Comparison of ENCODE assay signal across 8 cellular contexts in the genomic region with DNA sequence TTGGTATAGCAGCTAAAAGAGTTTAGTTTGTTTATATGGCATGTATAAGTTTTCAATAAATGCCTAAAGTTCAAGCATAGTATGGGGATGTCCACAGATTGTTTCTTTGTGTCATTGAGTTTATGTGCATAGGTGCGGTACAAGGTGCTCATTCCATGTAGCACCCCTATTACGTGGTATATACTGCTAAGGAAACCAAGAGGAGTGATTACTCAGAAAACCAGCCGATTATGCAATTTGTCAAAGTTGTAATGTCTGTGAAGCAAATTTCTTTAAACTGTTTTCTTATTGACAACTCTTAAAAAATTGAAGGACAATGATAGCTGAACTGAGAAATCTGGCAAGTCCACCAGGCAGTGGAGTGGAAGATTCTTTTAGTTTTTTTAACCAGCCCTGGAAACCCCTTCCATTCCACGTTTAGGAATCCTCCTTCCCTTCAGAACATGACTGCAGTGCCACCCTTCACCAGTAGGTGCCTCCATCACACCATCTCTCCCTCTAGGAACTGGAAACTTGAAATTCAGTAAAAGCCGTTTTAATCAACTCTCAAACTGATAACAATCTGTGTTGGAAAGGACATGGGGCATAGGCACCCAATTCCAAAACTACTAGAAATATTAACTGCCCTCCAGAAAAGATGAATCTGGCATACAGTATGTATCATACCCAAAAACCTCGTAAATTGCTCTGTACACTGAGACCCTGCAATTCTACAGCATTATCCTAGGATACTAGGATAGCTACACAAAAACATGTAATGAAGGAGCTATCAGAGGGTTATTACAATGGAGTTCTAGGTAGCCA. TPM values are rescaled to one million over a fixed set of nuclear protein-coding genes. Genes with fewer than 3 reads are reported as not detected.
DNase-seq lines count a peak whose midpoint lies in the region; ATAC-seq and TF ChIP-seq lines count a peak whose summit lies in the region.

No MANE protein-coding gene starts in this region.

- no peak overlapping the region for H3K4me2 ChIP-seq in mesendoderm (ENCODE audit: low read length)

- no peaks in the 10 kb centered on the region for H3K36me3 ChIP-seq in mesendoderm (ENCODE audit: control insufficient read depth, insufficient read depth, low read length)

- peaks cover 42% of the 10 kb centered on the region for H3K36me3 Mint-ChIP-seq in activated CD4-positive, alpha-beta memory T cell treated with anti-CD3 and anti-CD28 coated beads, Interleukin-2, amount 10 ng/mL, durations not matched to agents 7 days and 5 days (ENCODE audit: low read depth)

- no peak overlapping the region for H2BK5ac ChIP-seq in mesendoderm (ENCODE audit: low read length)

- in situ Hi-C loops in ACHN (cut with HindIII; ENCODE audit: low pct_ligation_motif_present, low pct_unique_long_range_greater_than_20kb, low sequenced_read_pairs) (no loop called here), GM13977 (cut with MboI; ENCODE audit: low pct_unique_long_range_greater_than_20kb, low sequenced_read_pairs, unreplicated experiment) (loop anchor here (5.0 kb wide), 1 partner anchor 233 kb away; no protein-coding TSS in a partner anchor)

- ATAC-seq in HG03439 (IDR thresholded peaks at IDR 0.05; ENCODE audit: unreplicated experiment) = no peak

- no peaks in the 10 kb centered on the region for H3K9me3 Mint-ChIP-seq in activated CD4-positive, alpha-beta memory T cell treated with anti-CD3 and anti-CD28 coated beads, Interleukin-2, amount 10 ng/mL, durations not matched to agents 7 days and 5 days

- H4K8ac ChIP-seq in mesendoderm (ENCODE audit: low read depth, low read length) = no peak overlapping the region

- no peak overlapping the region for H3K4me3 ChIP-seq in mesendoderm (ENCODE audit: low read length)

- H3K27me3 ChIP-seq in mesendoderm (ENCODE audit: insufficient read depth, low read length, poor library complexity) = no peaks in the 10 kb centered on the region

- no peak overlapping the region for H4K5ac ChIP-seq in mesendoderm (ENCODE audit: low read length)

- H3K27ac Mint-ChIP-seq in activated CD4-positive, alpha-beta memory T cell treated with anti-CD3 and anti-CD28 coated beads, Interleukin-2, amount 10 ng/mL, durations not matched to agents 7 days and 5 days = no peak overlapping the region

- H3K4me1 ChIP-seq in mesendoderm (ENCODE audit: control insufficient read depth, low read depth, low read length) = no peaks in the 10 kb centered on the region

- H3K4me3 Mint-ChIP-seq in activated CD4-positive, alpha-beta memory T cell treated with anti-CD3 and anti-CD28 coated beads, Interleukin-2, amount 10 ng/mL, durations not matched to agents 7 days and 5 days = no peak overlapping the region

- H3K18ac ChIP-seq in mesendoderm (ENCODE audit: low read length) = no peak overlapping the region

- H2BK15ac ChIP-seq in mesendoderm (replicated peaks; ENCODE audit: low read depth) = no peak overlapping the region

- H3K79me1 ChIP-seq in mesendoderm (ENCODE audit: low read length) = no peaks in the 10 kb centered on the region

- H3K23ac ChIP-seq in mesendoderm (ENCODE audit: low read length) = no peak overlapping the region

- no peak overlapping the region for H3K9ac ChIP-seq in mesendoderm (ENCODE audit: low read length)

- H3K27me3 Mint-ChIP-seq in activated CD4-positive, alpha-beta memory T cell treated with anti-CD3 and anti-CD28 coated beads, Interleukin-2, amount 10 ng/mL, durations not matched to agents 7 days and 5 days = no peaks in the 10 kb centered on the region

- H3K79me2 ChIP-seq in mesendoderm (ENCODE audit: control insufficient read depth, insufficient read depth, low read length) = no peaks in the 10 kb centered on the region

- no peak overlapping the region for H2AK5ac ChIP-seq in mesendoderm (ENCODE audit: low read length)

- no CpG with 5 or more reads among the region's 6 CpGs for WGBS in mesendoderm (ENCODE audit: extremely low coverage, insufficient coverage, low lambda C conversion rate)

- no peak overlapping the region for H3K4ac ChIP-seq in mesendoderm (ENCODE audit: low read depth, low read length)

- H3K4me1 Mint-ChIP-seq in activated CD4-positive, alpha-beta memory T cell treated with anti-CD3 and anti-CD28 coated beads, Interleukin-2, amount 10 ng/mL, durations not matched to agents 7 days and 5 days = peaks cover 46% of the 10 kb centered on the region

- H3K27ac ChIP-seq in mesendoderm (ENCODE audit: low read depth, low read length) = no peak overlapping the region

- DNase-seq in ACHN (peak; percentile 78), GM13977 (ENCODE audit: low spot score) (no peak), NCI-H526 treated with DMSO at 0.1 percent for 48 hours (lab: John Stamatoyannopoulos, UW) (peak; percentile 13), mesendoderm (peak; percentile 74)
- peak; percentile 69 for DNase-seq in activated CD4-positive, alpha-beta memory T cell treated with anti-CD3 and anti-CD28 coated beads, Interleukin-2, amount 10 ng/mL, durations not matched to agents 7 days and 5 days
- peak; percentile 39 for DNase-seq in effector CD8-positive, alpha-beta T cell (lab: John Stamatoyannopoulos, UW)
- DNase-seq in stimulated activated CD8-positive, alpha-beta memory T cell treated with anti-CD3 and anti-CD28 coated beads, Interleukin-15, amount 100 ng/mL, for 4 hours (ENCODE audit: low read depth in 2 of 2) = peak; percentile 21 to 34

- CTCF ChIA-PET in activated CD4-positive, alpha-beta memory T cell treated with anti-CD3 and anti-CD28 coated beads, Interleukin-2, amount 10 ng/mL, durations not matched to agents 7 days and 5 days (lab: Charles Lee) = interaction anchor here (0.6 to 4.9 kb wide), 30 partner anchors 15 to 340 kb away, joined by 3 to 32 read pairs (median 4); a partner anchor contains a TSS

- H3K56ac ChIP-seq in mesendoderm (ENCODE audit: low read length) = no peak overlapping the region

- peak; percentile 97 for TF ChIP-seq CTCF in GM13977 (IDR thresholded peaks at IDR 0.05; ENCODE audit: extremely low read depth, insufficient read depth, missing control alignments)

- no peak overlapping the region for H2BK120ac ChIP-seq in mesendoderm (ENCODE audit: low read depth, low read length)

- POLR2A ChIA-PET in activated CD4-positive, alpha-beta memory T cell treated with anti-CD3 and anti-CD28 coated beads, Interleukin-2, amount 10 ng/mL, durations not matched to agents 7 days and 5 days (lab: Charles Lee) = interaction anchor here (1.1 to 1.3 kb wide), 4 partner anchors 25 to 234 kb away, joined by 3 to 6 read pairs (median 4); a partner anchor contains a TSS

RNA-seq across cellular contexts. Expression of a gene that starts 43.5 kb away (rescaled TPM):
- 10 to 100 TPM; 16.2 to 17.4 TPM for total RNA-seq in activated CD4-positive, alpha-beta memory T cell treated with anti-CD3 and anti-CD28 coated beads, Interleukin-2, amount 10 ng/mL, durations not matched to agents 7 days and 5 days
- 2.7 TPM for polyA plus RNA-seq in mesendoderm (2013, experiment 1 of 2)
- 2.8 TPM for polyA plus RNA-seq in mesendoderm (2013, experiment 2 of 2)

RNA-seq across cellular contexts. Expression of a gene that starts 43.5 kb away (rescaled TPM):
- 10 to 100 TPM; 12.4 to 13.2 TPM for total RNA-seq in activated CD4-positive, alpha-beta memory T cell treated with anti-CD3 and anti-CD28 coated beads, Interleukin-2, amount 10 ng/mL, durations not matched to agents 7 days and 5 days
- polyA plus RNA-seq in mesendoderm (2013, experiment 1 of 2) = 11.5 TPM
- polyA plus RNA-seq in mesendoderm (2013, experiment 2 of 2) = 12.6 TPM

RNA-seq across cellular contexts. Expression of a gene that starts 50.4 kb away (rescaled TPM):
- total RNA-seq in activated CD4-positive, alpha-beta memory T cell treated with anti-CD3 and anti-CD28 coated beads, Interleukin-2, amount 10 ng/mL, durations not matched to agents 7 days and 5 days = 10 to 100 TPM; 20.7 to 21.6 TPM
- polyA plus RNA-seq in mesendoderm (2013, experiment 1 of 2) = 5.1 TPM
- polyA plus RNA-seq in mesendoderm (2013, experiment 2 of 2) = 5.4 TPM

RNA-seq across cellular contexts. Expression of a gene that starts 50.8 kb away (rescaled TPM):
- 10 to 100 TPM; 45.2 to 47.0 TPM for total RNA-seq in activated CD4-positive, alpha-beta memory T cell treated with anti-CD3 and anti-CD28 coated beads, Interleukin-2, amount 10 ng/mL, durations not matched to agents 7 days and 5 days
- 11.7 TPM for polyA plus RNA-seq in mesendoderm (2013, experiment 1 of 2)
- polyA plus RNA-seq in mesendoderm (2013, experiment 2 of 2) = 11.3 TPM
